ENCODE assay signal across 21 cellular contexts in genomic region chr21:46507562-46507961, GRCh38. TPM values are rescaled to one million over a fixed set of nuclear protein-coding genes. Genes with fewer than 3 reads are reported as not detected.
DNase-seq lines count a peak whose midpoint lies in the region; ATAC-seq and TF ChIP-seq lines count a peak whose summit lies in the region.
"Had no signal": no experiment of that assay in that cellular context is flagged by ENCODE, and none has a peak within 500 bp of the region (broad histone marks: within the 10 kb centered on the region; RNA-seq: fewer than 3 reads in every experiment).

No MANE protein-coding gene starts in this region.

- no peaks in the 10 kb centered on the region for H4K20me1 ChIP-seq in OCI-LY3 (ENCODE audit: insufficient read depth, low read length)
- H4K20me1 ChIP-seq: BLaER1 had no signal

- no peaks in the 10 kb centered on the region for H3K27me3 Mint-ChIP-seq in CD4-positive, alpha-beta memory T cell
- H3K27me3 Mint-ChIP-seq: CD4-positive, CD25-positive, alpha-beta regulatory T cell had no signal

- H3K27ac Mint-ChIP-seq in CD4-positive, alpha-beta memory T cell = peak overlapping the region in 4 of 7 donors; percentile 22 to 37 (median 30)
- H3K27ac Mint-ChIP-seq: CD14-positive monocyte had no signal

- no peaks in the 10 kb centered on the region for H3K9me3 Mint-ChIP-seq in CD4-positive, alpha-beta memory T cell
- H3K9me3 Mint-ChIP-seq: CD14-positive monocyte; CD4-positive, CD25-positive, alpha-beta regulatory T cell; CD8-positive, alpha-beta T cell had no signal

- H3K79me2 ChIP-seq in OCI-LY3 (ENCODE audit: low read length) = no peaks in the 10 kb centered on the region

- H3K4me2 ChIP-seq in OCI-LY3 (ENCODE audit: low read length) = no peak overlapping the region
- H3K4me2 ChIP-seq: BLaER1 had no signal

- no peak for DNase-seq in CD4-positive, alpha-beta memory T cell
- DNase-seq in mucosa of gallbladder (ENCODE audit: low spot score) (no peak), foreskin keratinocyte (no peak)
- DNase-seq: 8988T; ACHN; BE2C; C1 segment of cervical spinal cord; CD4-positive, CD25-positive, alpha-beta regulatory T cell; CD8-positive, alpha-beta T cell; DMS 273 treated with DMSO at 0.1 percent for 48 hours; DMS153; DMS53; DMS79; DND-41; EL; GDM1 had no signal

- ATAC-seq in foreskin keratinocyte = no peak
- ATAC-seq: CD8-positive, alpha-beta T cell; GM12878 had no signal

- CTCF ChIA-PET in CD4-positive, alpha-beta memory T cell (lab: Charles Lee; ENCODE audit: partially characterized antibody) = interaction anchor here (0.7 kb wide), 2 partner anchors 98 to 132 kb away, joined by 3 read pairs; no protein-coding TSS in a partner anchor
- CTCF ChIA-PET in HEK293 (lab: Yijun Ruan, JAX) = no interaction called here

- H3K9ac ChIP-seq in OCI-LY3 (ENCODE audit: low read length) = no peak overlapping the region
- H3K9ac ChIP-seq: BLaER1 had no signal

- intact Hi-C loops in CD4-positive, alpha-beta memory T cell (cut with micrococcal nuclease) = no loop called here

- peaks cover 40% of the 10 kb centered on the region for H3K36me3 ChIP-seq in CD4-positive, alpha-beta memory T cell (ENCODE audit: insufficient read depth, low read length)
- H3K36me3 ChIP-seq in HEK293 (ENCODE audit: control insufficient read depth in 2 of 2, insufficient read depth in 1 of 2, low read length in 2 of 2) = peaks cover 43 to 64% of the 10 kb centered on the region in 2 experiments
- H3K36me3 ChIP-seq in OCI-LY3 (replicated peaks; ENCODE audit: low read depth, low read length) = peaks cover 33% of the 10 kb centered on the region

- no peak overlapping the region for H3K27ac ChIP-seq in CD4-positive, alpha-beta memory T cell (ENCODE audit: low read depth, low read length)
- H3K27ac ChIP-seq in HEK293 (ENCODE audit: extremely low read depth, low read depth, low read length) (no peak overlapping the region), OCI-LY3 (ENCODE audit: low read length) (0 out of 2 replicates have a peak overlapping the region, but pooled peaks have one; percentile 80), foreskin keratinocyte (no peak overlapping the region)
- H3K27ac ChIP-seq: BLaER1 had no signal

- H3K4me3 Mint-ChIP-seq in CD4-positive, alpha-beta memory T cell = no peak overlapping the region
- H3K4me3 Mint-ChIP-seq: CD14-positive monocyte; CD4-positive, CD25-positive, alpha-beta regulatory T cell; CD8-positive, alpha-beta T cell had no signal

- H3K4me3 ChIP-seq in CD4-positive, alpha-beta memory T cell (ENCODE audit: low read length in 2 of 2) = no peak overlapping the region
- H3K4me3 ChIP-seq in HEK293 (ENCODE audit: low read depth, low read length) = no peak overlapping the region
- no peak overlapping the region for H3K4me3 ChIP-seq in OCI-LY3 (ENCODE audit: low read length)
- H3K4me3 ChIP-seq: BLaER1, GM12878 had no signal

- H3K4me1 Mint-ChIP-seq in CD4-positive, alpha-beta memory T cell = peaks cover 4 to 23% (median 21%) of the 10 kb centered on the region in 4 donors

- H3K9me3 ChIP-seq in CD4-positive, alpha-beta memory T cell (ENCODE audit: control insufficient read depth in 1 of 2, low read length in 2 of 2) = no peaks in the 10 kb centered on the region
- H3K9me3 ChIP-seq in HEK293 (ENCODE audit: control insufficient read depth, insufficient read depth, low read depth, low read length) (no peaks in the 10 kb centered on the region), OCI-LY3 (ENCODE audit: insufficient read depth, low read length) (no peaks in the 10 kb centered on the region)
- H3K9me3 ChIP-seq: BE2C had no signal

- peaks cover 45 to 56% of the 10 kb centered on the region in 2 donors for H3K36me3 Mint-ChIP-seq in CD4-positive, alpha-beta memory T cell

- no peaks in the 10 kb centered on the region for H3K27me3 ChIP-seq in CD4-positive, alpha-beta memory T cell (ENCODE audit: insufficient read depth, low read length)
- no peaks in the 10 kb centered on the region for H3K27me3 ChIP-seq in OCI-LY3 (ENCODE audit: low read depth, low read length)
- no peaks in the 10 kb centered on the region for H3K27me3 ChIP-seq in foreskin keratinocyte
- H3K27me3 ChIP-seq: BE2C, BLaER1 had no signal

- H3K4me1 ChIP-seq in CD4-positive, alpha-beta memory T cell (ENCODE audit: insufficient read depth, low read length) = peaks cover 4% of the 10 kb centered on the region
- H3K4me1 ChIP-seq in HEK293 (ENCODE audit: control insufficient read depth, insufficient read depth, low read length) = no peaks in the 10 kb centered on the region
- peaks cover 45% of the 10 kb centered on the region for H3K4me1 ChIP-seq in OCI-LY3 (ENCODE audit: low read length)
- no peaks in the 10 kb centered on the region for H3K4me1 ChIP-seq in foreskin keratinocyte
- H3K4me1 ChIP-seq: BE2C had no signal

- POLR2A ChIA-PET in CD4-positive, alpha-beta memory T cell (lab: Charles Lee; ENCODE audit: partially characterized antibody) = no interaction called here
- POLR2A ChIA-PET in HEK293 (lab: Yijun Ruan, JAX) = interaction anchor here (0.7 kb wide), 1 partner anchor 92 kb away, joined by 9 read pairs; no protein-coding TSS in a partner anchor

- TF ChIP-seq CTCF in HEK293 (tag by site-specific recombination; IDR thresholded peaks at IDR 0.05) = no peak
- TF ChIP-seq CTCF in OCI-LY3 (IDR thresholded peaks at IDR 0.05; ENCODE audit: low read depth, low read length) = no peak
- TF ChIP-seq CTCF in foreskin keratinocyte (conservative IDR thresholded peaks at IDR 0.05) = no peak

- no peak overlapping the region for H2AFZ ChIP-seq in OCI-LY3 (ENCODE audit: low read depth, low read length)

TF ChIP-seq in HEK293, 187 proteins besides CTCF, POLR2A, EP300 and RAD21:
- no peak for TF ChIP-seq ZNF211 (tag by site-specific recombination; IDR thresholded peaks at IDR 0.05; ENCODE audit: low read depth)
- TF ChIP-seq ZBTB6 (tag by site-specific recombination; IDR thresholded peaks at IDR 0.05) = no peak
- no peak for TF ChIP-seq SCRT1 (tag by site-specific recombination; IDR thresholded peaks at IDR 0.05; ENCODE audit: borderline replicate concordance)
- TF ChIP-seq ZNF362 (tag by site-specific recombination; IDR thresholded peaks at IDR 0.05) = peak; percentile 90
- no peak for TF ChIP-seq MEIS1 (CRISPR knock-in tag; IDR thresholded peaks at IDR 0.05; ENCODE audit: borderline replicate concordance)

RNA-seq across cellular contexts. Expression of gene DIP2A, which starts 48.9 kb away (rescaled TPM):
- 10 to 100 TPM; 94.6 to 95.9 TPM for total RNA-seq in CD4-positive, alpha-beta memory T cell
- polyA plus RNA-seq in CD4-positive, alpha-beta memory T cell = 10 to 100 TPM; 14.1 to 17.8 TPM
- 42.5 TPM for total RNA-seq in mucosa of gallbladder
- total RNA-seq in foreskin keratinocyte = 30.6 and 32.0 TPM in 2 replicates
- 9.7 and 10.8 TPM in 2 replicates for polyA plus RNA-seq in foreskin keratinocyte
